1 cellular context compared by ENCODE assay signal in the genomic region with DNA sequence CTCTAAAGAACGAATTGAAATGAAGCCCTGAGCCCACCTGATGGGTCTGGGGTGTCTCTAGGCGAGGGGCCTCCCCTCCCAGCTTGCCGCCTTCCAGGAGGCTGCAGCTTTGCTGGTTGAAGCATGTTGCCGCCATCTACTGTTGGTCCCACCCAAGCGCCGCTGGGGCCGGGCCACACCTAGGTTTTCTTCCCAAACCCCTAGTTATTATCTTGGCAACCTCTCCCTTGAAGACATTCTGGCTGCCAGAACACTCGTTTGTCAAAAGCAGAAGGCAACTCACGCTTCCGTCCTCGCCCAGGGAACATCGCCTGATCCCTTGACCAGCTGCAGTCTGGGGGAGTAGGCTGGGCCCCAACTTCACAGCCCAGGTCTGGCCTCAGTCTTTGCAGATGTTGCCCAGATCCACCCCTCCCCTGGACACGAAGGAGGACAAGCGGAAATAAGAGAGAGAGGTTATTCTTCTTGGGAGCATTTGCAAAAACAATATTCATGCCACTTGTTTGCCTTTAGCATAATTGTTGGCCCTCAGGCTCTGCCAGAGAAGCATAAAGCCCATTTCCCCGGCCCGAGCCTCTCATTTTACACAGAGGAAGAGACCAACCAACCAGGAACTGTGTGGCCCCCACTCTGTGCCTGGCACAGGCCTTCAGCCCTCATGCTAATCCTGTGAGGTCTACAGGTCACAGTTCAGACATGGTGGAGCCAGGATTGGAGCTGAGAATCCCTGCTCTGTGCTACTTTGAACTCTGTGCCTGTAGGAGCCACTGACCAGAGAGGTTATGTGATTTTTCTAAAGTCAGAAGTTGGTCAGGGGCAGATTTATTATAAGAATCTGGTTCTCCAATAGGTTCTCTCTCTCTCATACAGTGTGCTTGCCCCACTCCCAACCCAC.
TF ChIP-seq lines count a peak whose summit lies in the region.

No MANE protein-coding gene starts in this region.

TF ChIP-seq in HCT116, 20 proteins besides CTCF, POLR2A, EP300 and RAD21 (continued from another document):
- TF ChIP-seq REST (IDR thresholded peaks at IDR 0.05; ENCODE audit: low read depth) = no peak
